In genomic region chrX:53324803-53325202, GRCh38 we compare ENCODE assay signal across 30 cellular contexts.
"Had no signal": no experiment of that assay in that cellular context is flagged by ENCODE, and none has a peak within 500 bp of the region (broad histone marks: within the 10 kb centered on the region; RNA-seq: fewer than 3 reads in every experiment).

No MANE protein-coding gene starts in this region.

- H3K4me1 ChIP-seq: adrenal gland, SJCRH30 had no signal

- H3K27ac ChIP-seq: adrenal gland, body of pancreas, SJCRH30, SK-N-MC had no signal

- H3K9me3 ChIP-seq: adrenal gland, body of pancreas, SJCRH30 had no signal

- H3K4me3 ChIP-seq: adrenal gland, body of pancreas, SJCRH30, SK-N-MC had no signal

- H3K27ac Mint-ChIP-seq: activated CD4-positive, alpha-beta T cell treated with anti-CD3 and anti-CD28 coated beads, Interleukin-2, amount 10 ng/mL, durations not matched to agents 24 days and 14 days; activated CD8-positive, alpha-beta T cell treated with anti-CD3 and anti-CD28 coated beads for 36 hours; activated naive CD4-positive, alpha-beta T cell treated with anti-CD3 and anti-CD28 coated beads, Interleukin-2, amount 50 U/mL, for 24 hours; activated T-cell treated with anti-CD3 and anti-CD28 coated beads, Interleukin-2, amount 50 U/mL, for 72 hours; activated T-helper 2 cell treated with anti-CD3 and anti-CD28 coated beads, Interferon-gamma antibody, Interleukin-2, Interleukin-4, amounts not matched to agents 10 μg/mL and 5 μg/mL and 100 μg/mL, durations not matched to agents 14 hours and 24 hours and 36 hours had no signal

- ATAC-seq: activated CD8-positive, alpha-beta T cell treated with anti-CD3 and anti-CD28 coated beads for 36 hours; activated T-cell treated with anti-CD3 and anti-CD28 coated beads, Interleukin-2, amount 50 U/mL, for 72 hours; body of pancreas; Panc1 had no signal

- H3K4me3 Mint-ChIP-seq: activated CD4-positive, alpha-beta T cell treated with anti-CD3 and anti-CD28 coated beads, Interleukin-2, amount 10 ng/mL, durations not matched to agents 24 days and 14 days; activated CD8-positive, alpha-beta T cell treated with anti-CD3 and anti-CD28 coated beads for 36 hours; activated naive CD4-positive, alpha-beta T cell treated with anti-CD3 and anti-CD28 coated beads, Interleukin-2, amount 50 U/mL, for 24 hours; activated T-cell treated with anti-CD3 and anti-CD28 coated beads, Interleukin-2, amount 50 U/mL, for 72 hours had no signal

- H3K36me3 ChIP-seq: adrenal gland, SJCRH30 had no signal

- DNase-seq: activated CD4-positive, alpha-beta T cell treated with anti-CD3 and anti-CD28 coated beads, Interleukin-2, amount 10 ng/mL, durations not matched to agents 24 days and 14 days; activated CD4-positive, alpha-beta T cell treated with anti-CD3 and anti-CD28 coated beads, Interleukin-2, amount 50 U/mL, for 4 hours; activated CD8-positive, alpha-beta T cell treated with anti-CD3 and anti-CD28 coated beads for 36 hours; activated gamma-delta T cell; activated naive CD4-positive, alpha-beta T cell treated with Interleukin-2 at 50 U/mL for 16 hours; activated T-cell treated with anti-CD3 and anti-CD28 coated beads, Interleukin-2, amount 50 U/mL, for 1 hour; activated T-cell treated with anti-CD3 and anti-CD28 coated beads, Interleukin-2, amount 50 U/mL, for 72 hours; adrenal gland; body of pancreas; caudate nucleus; cerebellar nuclear complex; cortex of kidney; NCI-H1048; NCI-H1105 treated with DMSO at 0.1 percent for 48 hours; NCI-H1436; NCI-H1694; NCI-H1930; NCI-H2081 treated with DMSO at 0.1 percent for 48 hours; NCI-H345; NCI-H510A; NCI-H526; NCI-H748 treated with DMSO at 0.1 percent for 48 hours; NK-92 treated with Interleukin-12 subunit alpha and Interleukin-12 subunit beta, amount 100 ng/mL, for 24 hours; SHP77; SJCRH30; T1000 had no signal

- H3K36me3 Mint-ChIP-seq: activated naive CD4-positive, alpha-beta T cell treated with anti-CD3 and anti-CD28 coated beads, Interleukin-2, amount 50 U/mL, for 24 hours had no signal

- H3K27me3 ChIP-seq: body of pancreas, SJCRH30 had no signal

- H3K9me3 Mint-ChIP-seq: activated CD4-positive, alpha-beta T cell treated with anti-CD3 and anti-CD28 coated beads, Interleukin-2, amount 10 ng/mL, durations not matched to agents 24 days and 14 days; activated CD8-positive, alpha-beta T cell treated with anti-CD3 and anti-CD28 coated beads for 36 hours; activated naive CD4-positive, alpha-beta T cell treated with anti-CD3 and anti-CD28 coated beads, Interleukin-2, amount 50 U/mL, for 24 hours; activated T-cell treated with anti-CD3 and anti-CD28 coated beads, Interleukin-2, amount 50 U/mL, for 72 hours; activated T-helper 2 cell treated with anti-CD3 and anti-CD28 coated beads, Interferon-gamma antibody, Interleukin-2, Interleukin-4, amounts not matched to agents 10 μg/mL and 5 μg/mL and 100 μg/mL, durations not matched to agents 14 hours and 24 hours and 36 hours had no signal
